30 cellular contexts compared by ENCODE assay signal in the genomic region with DNA sequence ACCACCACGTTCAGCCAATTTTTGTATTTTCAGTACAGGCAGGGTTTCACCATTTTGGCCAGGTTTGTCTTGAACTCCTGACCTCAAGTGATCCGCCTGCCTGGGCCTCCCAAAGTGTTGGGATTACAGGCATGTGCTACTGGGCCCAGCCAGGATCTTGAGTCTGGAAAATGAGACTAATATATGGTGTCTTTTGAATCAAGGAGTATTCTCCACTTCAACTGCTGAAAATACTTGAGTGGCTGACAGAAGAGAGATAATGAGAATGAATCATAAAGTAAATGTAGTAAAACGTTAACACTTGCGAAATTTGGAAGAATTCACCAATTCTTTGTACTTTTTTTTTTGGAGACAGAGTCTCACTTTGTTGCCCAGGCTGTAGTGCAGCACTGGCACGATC. TPM values are rescaled to one million over a fixed set of nuclear protein-coding genes. Genes with fewer than 3 reads are reported as not detected.
A peak's percentile ranks its signal among the peaks of the same experiment; 100 is the strongest.
DNase-seq lines count a peak whose midpoint lies in the region; ATAC-seq and TF ChIP-seq lines count a peak whose summit lies in the region.
"Had no signal": no experiment of that assay in that cellular context is flagged by ENCODE, and none has a peak within 500 bp of the region (broad histone marks: within the 10 kb centered on the region; RNA-seq: fewer than 3 reads in every experiment).

No MANE protein-coding gene starts in this region.

- H3K9ac ChIP-seq in GM23248, result no peak overlapping the region

- in situ Hi-C loops in GM23248 (cut with MboI), result no loop called here

- peaks cover 14% of the 10 kb centered on the region for H3F3A ChIP-seq in GM23248 (ENCODE audit: insufficient read depth)

- no peaks in the 10 kb centered on the region for H3K9me3 ChIP-seq in GM23248 (ENCODE audit: low read depth)
- H3K9me3 ChIP-seq: Caco-2, colonic mucosa, upper lobe of left lung had no signal

- no peaks in the 10 kb centered on the region for H3K9me2 ChIP-seq in GM23248 (ENCODE audit: insufficient read depth)

- no peaks in the 10 kb centered on the region for H3K27me3 ChIP-seq in GM23248 (replicated peaks; ENCODE audit: insufficient read depth)
- H3K27me3 ChIP-seq: colonic mucosa, upper lobe of left lung had no signal

- H3K4me1 ChIP-seq in GM23248 (ENCODE audit: insufficient read depth), result peaks cover 9% of the 10 kb centered on the region; the same call in 1 of the 2 replicates
- H3K4me1 ChIP-seq: colonic mucosa, upper lobe of left lung had no signal

- no peak overlapping the region for H3K4me2 ChIP-seq in GM23248 (ENCODE audit: unreplicated experiment)
- H3K4me2 ChIP-seq: PC-9 had no signal

- no peaks in the 10 kb centered on the region for H3K79me2 ChIP-seq in GM23248 (ENCODE audit: insufficient read depth)

- DNase-seq in AG09309 (ENCODE audit: low read depth) (peak; percentile 47), GM23248 (peak; percentile 63), cardiac fibroblast (ENCODE audit: low read depth in 2 of 2) (peak; percentile 17 to 81), iris pigment epithelial cell (ENCODE audit: low read depth) (peak; percentile 31), NCI-H2171 treated with DMSO at 0.1 percent for 48 hours (lab: John Stamatoyannopoulos, UW) (no peak), Ammon's horn (ENCODE audit: low spot score) (no peak)
- DNase-seq: activated CD4-positive, alpha-beta memory T cell treated with anti-CD3 and anti-CD28 coated beads for 36 hours; activated CD4-positive, alpha-beta T cell treated with anti-CD3 and anti-CD28 coated beads for 1 hour; activated naive CD4-positive, alpha-beta T cell treated with anti-CD3 and anti-CD28 coated beads, Interleukin-2, amount 10 ng/mL, durations not matched to agents 7 days and 5 days; Caco-2; colonic mucosa; DMS53; effector CD4-positive, alpha-beta T cell; NCI-H1092 treated with DMSO at 0.1 percent for 48 hours; NCI-H187 treated with DMSO at 0.1 percent for 48 hours; NCI-H2171; NCI-H524; occipital lobe; Right ventricle myocardium superior; stimulated activated naive CD4-positive, alpha-beta T cell; T-helper 2 cell; upper lobe of left lung had no signal

- H3K4me3 ChIP-seq in AG09309 (ENCODE audit: control insufficient read depth, low read depth, low read length), result no peak overlapping the region
- H3K4me3 ChIP-seq in GM23248, result no peak overlapping the region
- H3K4me3 ChIP-seq in cardiac fibroblast (replicated peaks in 1 of 2; ENCODE audit: low read depth in 2 of 2, low read length in 2 of 2), result no peak overlapping the region
- H3K4me3 ChIP-seq: colonic mucosa, PC-9, skin epidermis, upper lobe of left lung had no signal

- no peaks in the 10 kb centered on the region for H3K36me3 ChIP-seq in GM23248 (ENCODE audit: low read depth)

- TF ChIP-seq CTCF in AG09309 (IDR thresholded peaks at IDR 0.05; ENCODE audit: control insufficient read depth, insufficient read depth, low read depth, low read length, missing control alignments) (no peak), cardiac fibroblast (IDR thresholded peaks at IDR 0.05; ENCODE audit: low read depth, low read length) (no peak)

- H2AFZ ChIP-seq in GM23248, result no peak overlapping the region
- H2AFZ ChIP-seq: PC-9 had no signal

- 0 out of 2 replicates have a peak overlapping the region, but pooled peaks have one; percentile 4 for H3K27ac ChIP-seq in GM23248
- H3K27ac ChIP-seq: colonic mucosa, epithelial cell of prostate, PC-9, skin epidermis, upper lobe of left lung had no signal

- 40 to 54% methylated on average over 5 of the region's 5 CpGs for WGBS in GM23248 (ENCODE audit: low coverage in 1 of 2, low lambda C conversion rate in 2 of 2, missing lambda C conversion rate in 2 of 2), 2 experiments

- H4K20me1 ChIP-seq in GM23248 (ENCODE audit: insufficient read depth), result no peaks in the 10 kb centered on the region; the same call in 1 of the 2 replicates

- no peak for ATAC-seq in GM18858 (IDR thresholded peaks at IDR 0.05; ENCODE audit: unreplicated experiment)
- no peak for ATAC-seq in HG03097 (IDR thresholded peaks at IDR 0.05; ENCODE audit: low FRiP score, unreplicated experiment)
- ATAC-seq: HCT116; natural killer cell treated with Interleukin-12 subunit alpha and Interleukin-12 subunit beta and Interleukin-15 and Interleukin-18, amount 100 ng/mL, for 72 hours had no signal

RNA-seq across cellular contexts. Expression of a gene that starts 16.6 kb away (rescaled TPM):
- total RNA-seq in GM23248 (2014; rRNA removed; shearing (Covaris generic)), result 3.6 and 14.5 TPM in 2 replicates
- polyA plus RNA-seq in GM23248 (2016; fragmentation: Nextera tagmentation; extraction: Ambion mirVana), result 5.3 and 7.5 TPM in 2 replicates

RNA-seq across cellular contexts. Expression of a gene that starts 16.7 kb away (rescaled TPM):
- 16.4 and 17.3 TPM in 2 replicates for total RNA-seq in GM23248 (2014; rRNA removed; shearing (Covaris generic))
- polyA plus RNA-seq in GM23248 (2016; fragmentation: Nextera tagmentation; extraction: Ambion mirVana), result 37.1 and 45.9 TPM in 2 replicates

RNA-seq across cellular contexts. Expression of a gene that starts 51.2 kb away (rescaled TPM):
- total RNA-seq in GM23248 (2014; rRNA removed; shearing (Covaris generic)), result 60.3 and 91.4 TPM in 2 replicates
- polyA plus RNA-seq in GM23248 (2016; fragmentation: Nextera tagmentation; extraction: Ambion mirVana), result 28.3 and 29.0 TPM in 2 replicates
- total RNA-seq: lung microvascular endothelial cell; natural killer cell treated with Interleukin-12 subunit alpha and Interleukin-12 subunit beta and Interleukin-15 and Interleukin-18, amount 100 ng/mL, for 72 hours had no signal

Comparison
In these comparisons a context has a peak if more than half of its experiments do, and no peak if none do; other contexts are left out.
1. DNase-seq: peak in AG09309 (single experiment), GM23248 (single experiment), cardiac fibroblast (2 of 2) and iris pigment epithelial cell (single experiment); none in NCI-H2171 treated with DMSO at 0.1 percent for 48 hours (single experiment) and Ammon's horn (single experiment).